In the genomic region with DNA sequence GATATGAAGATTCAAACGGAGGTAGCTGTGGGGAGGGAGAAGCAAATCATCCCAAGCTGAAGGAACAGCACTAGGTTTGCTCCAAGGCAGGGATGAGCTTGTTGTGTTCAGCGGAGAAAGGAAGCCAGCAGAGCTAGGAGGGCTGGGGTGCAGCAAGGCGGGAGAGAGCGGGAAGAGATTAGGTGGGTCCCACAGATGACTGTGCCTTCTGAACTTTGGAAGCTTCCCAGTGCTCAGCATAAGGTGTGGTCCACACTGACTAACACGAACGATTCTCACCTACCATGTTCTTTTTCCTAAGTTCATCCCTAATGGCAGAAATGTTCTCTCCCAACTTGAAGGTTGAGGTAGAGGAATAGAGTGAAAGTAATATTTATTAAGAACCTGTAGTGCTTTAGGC, we compare ENCODE assay signal across 9 cellular contexts. TPM values are rescaled to one million over a fixed set of nuclear protein-coding genes. Genes with fewer than 3 reads are reported as not detected.
DNase-seq lines count a peak whose midpoint lies in the region; ATAC-seq and TF ChIP-seq lines count a peak whose summit lies in the region.
"Had no signal": no experiment of that assay in that cellular context is flagged by ENCODE, and none has a peak within 500 bp of the region (broad histone marks: within the 10 kb centered on the region; RNA-seq: fewer than 3 reads in every experiment).

No MANE protein-coding gene starts in this region.

- WGBS in trophoblast cell (ENCODE audit: extremely low coverage, insufficient coverage, insufficient read length): no CpG with 5 or more reads among the region's 6 CpGs

- H3K27me3 Mint-ChIP-seq in endothelial cell (ENCODE audit: unreplicated experiment): peaks cover 4% of the 10 kb centered on the region

- H3K4me1 ChIP-seq in Panc1 (ENCODE audit: control insufficient read depth, insufficient read depth, low read length) (peaks cover 8% of the 10 kb centered on the region), trophoblast cell (ENCODE audit: control insufficient read depth in 1 of 2, insufficient read depth in 2 of 2, low read length in 2 of 2) (peaks cover 2 to 6% of the 10 kb centered on the region in 2 experiments), uterus (peaks cover 0 to 7% of the 10 kb centered on the region in 2 donors)

- H3K36me3 Mint-ChIP-seq in endothelial cell (ENCODE audit: low read depth, unreplicated experiment): peaks cover 21% of the 10 kb centered on the region

- CTCF ChIA-PET in Panc1 (lab: Charles Lee): no interaction called here

- no peak overlapping the region for H4K91ac ChIP-seq in trophoblast cell (ENCODE audit: low read depth, low read length)

- H3K4me3 Mint-ChIP-seq in endothelial cell (ENCODE audit: unreplicated experiment): peak overlapping the region; percentile 98

- no peak overlapping the region for H2AK5ac ChIP-seq in trophoblast cell (ENCODE audit: low read length)

- no peaks in the 10 kb centered on the region for H3K9me3 Mint-ChIP-seq in endothelial cell (ENCODE audit: unreplicated experiment)

- peak overlapping the region; percentile 33 for H3K4me2 ChIP-seq in trophoblast cell (ENCODE audit: low read length)

- BruUV-seq in Panc1 (replicated peaks; lab: Mats Ljungman, UMichigan): no TSS peak

- H3K4me3 ChIP-seq in GM12864 (ENCODE audit: low read depth, low read length) (peak overlapping the region; percentile 95), Panc1 (ENCODE audit: low read depth in 2 of 2, low read length in 2 of 2) (peak overlapping the region; percentile 94 to 100), trophoblast cell (ENCODE audit: low read depth, low read length) (no peak overlapping the region), uterus (no peak overlapping the region)

- TF ChIP-seq POLR2A in uterus (IDR thresholded peaks at IDR 0.05): no peak

- in situ Hi-C loops in Panc1 (cut with HindIII; ENCODE audit: low pct_unique_long_range_greater_than_20kb, low sequenced_read_pairs): no loop called here

- H4K12ac ChIP-seq in trophoblast cell (ENCODE audit: low read depth, low read length): no peak overlapping the region

- peaks cover 11% of the 10 kb centered on the region for H3K79me2 ChIP-seq in trophoblast cell (ENCODE audit: control insufficient read depth, insufficient read depth, low read length, poor library complexity)

- H3K36me3 ChIP-seq in Panc1 (ENCODE audit: control insufficient read depth, insufficient read depth, low read length) (peaks cover 40% of the 10 kb centered on the region), trophoblast cell (ENCODE audit: control insufficient read depth in 1 of 2, insufficient read depth in 2 of 2, low read length in 2 of 2) (peaks cover 14 to 24% of the 10 kb centered on the region in 2 experiments), uterus (no peaks in the 10 kb centered on the region)

- H3K27ac ChIP-seq in Panc1 (ENCODE audit: low read length) (peak overlapping the region; percentile 91), trophoblast cell (ENCODE audit: low read depth, low read length) (no peak overlapping the region), uterus (no peak overlapping the region)

- H3K79me1 ChIP-seq in trophoblast cell (ENCODE audit: low read length): peaks cover 5% of the 10 kb centered on the region

- no peak overlapping the region for H3K18ac ChIP-seq in trophoblast cell (ENCODE audit: low read length)

- H2AFZ ChIP-seq in trophoblast cell (ENCODE audit: insufficient read depth, low read length, poor library complexity): no peak overlapping the region

- H2BK5ac ChIP-seq in trophoblast cell (ENCODE audit: low read depth, low read length, poor library complexity): no peak overlapping the region

- H3K14ac ChIP-seq in trophoblast cell (ENCODE audit: low read length): no peak overlapping the region

- H3K27ac Mint-ChIP-seq in endothelial cell (ENCODE audit: unreplicated experiment): no peak overlapping the region

- H3K4ac ChIP-seq in trophoblast cell (ENCODE audit: low read depth, low read length): peak overlapping the region; percentile 66

- H4K8ac ChIP-seq in trophoblast cell (ENCODE audit: low read depth, low read length): no peak overlapping the region

- H3K9me3 ChIP-seq in Panc1 (ENCODE audit: control insufficient read depth, insufficient read depth, low read depth, low read length) (no peaks in the 10 kb centered on the region), trophoblast cell (ENCODE audit: insufficient read depth, low read depth, low read length) (no peaks in the 10 kb centered on the region), uterus (no peaks in the 10 kb centered on the region)

- H3K27me3 ChIP-seq in Panc1 (ENCODE audit: control insufficient read depth, insufficient read depth, low read length): no peaks in the 10 kb centered on the region
- no peaks in the 10 kb centered on the region for H3K27me3 ChIP-seq in trophoblast cell (ENCODE audit: insufficient read depth, low read length)
- no peaks in the 10 kb centered on the region for H3K27me3 ChIP-seq in uterus

- intact Hi-C loops in Panc1 (cut with micrococcal nuclease; ENCODE audit: unreplicated experiment) (no loop called here), uterus (cut with DNase I; ENCODE audit: low total_unique reads) (no loop called here)

- TF ChIP-seq CTCF in GM12864 (IDR thresholded peaks at IDR 0.05; ENCODE audit: low read depth, low read length, missing control alignments) (no peak), Panc1 (IDR thresholded peaks at IDR 0.05) (no peak), endothelial cell (IDR thresholded peaks at IDR 0.05; ENCODE audit: unreplicated experiment) (no peak), uterus (IDR thresholded peaks at IDR 0.05) (no peak)

- H3K4me1 Mint-ChIP-seq in endothelial cell (ENCODE audit: unreplicated experiment): peaks cover 11% of the 10 kb centered on the region

- H2BK12ac ChIP-seq in trophoblast cell (ENCODE audit: low read length): no peak overlapping the region

- ATAC-seq in Panc1 (no peak), GM19467 (IDR thresholded peaks at IDR 0.05; ENCODE audit: unreplicated experiment) (no peak), GM18873 (IDR thresholded peaks at IDR 0.05; ENCODE audit: low FRiP score, unreplicated experiment) (no peak)

- DNase-seq in GM12864 (ENCODE audit: low read depth): no peak
- no peak for DNase-seq in Panc1 (ENCODE audit: low read depth, low spot score)
- DNase-seq in endothelial cell (ENCODE audit: low spot score): no peak
- DNase-seq in trophoblast cell: no peak
- DNase-seq in uterus: no peak
- no peak for DNase-seq in NCI-H510A (lab: John Stamatoyannopoulos, UW)

- H3K23ac ChIP-seq in trophoblast cell (ENCODE audit: low read length): no peak overlapping the region

- H3K9ac ChIP-seq in trophoblast cell (ENCODE audit: low read length): no peak overlapping the region

- no peak overlapping the region for H2BK120ac ChIP-seq in trophoblast cell (ENCODE audit: insufficient read depth, low read length, poor library complexity)

- POLR2A ChIA-PET in Panc1 (lab: Charles Lee): interaction anchor here (0.6 kb wide), 1 partner anchor 802 kb away, joined by 3 read pairs; no protein-coding TSS in a partner anchor

RNA-seq across cellular contexts. Expression of a gene that starts 1.2 kb away (rescaled TPM):
- total RNA-seq in Panc1 (2021; ENCODE audit: unreplicated experiment): 34.5 TPM
- 30.3 TPM for polyA plus RNA-seq in Panc1 (2012; ENCODE audit: insufficient read length)
- total RNA-seq in endothelial cell (ENCODE audit: unreplicated experiment): 32.1 TPM
- polyA plus RNA-seq in trophoblast cell (2013): 18.8 and 19.7 TPM in 2 replicates
- 10 to 100 TPM; 23.4 to 72.0 (median 36.0) TPM for total RNA-seq in uterus

RNA-seq across cellular contexts. Expression of a gene that starts 22.7 kb away (rescaled TPM):
- total RNA-seq in Panc1 (2021; ENCODE audit: unreplicated experiment) (not detected), endothelial cell (ENCODE audit: unreplicated experiment) (not detected), uterus (not detected)
- not detected for polyA plus RNA-seq in Panc1 (2012; ENCODE audit: insufficient read length)
- not detected in 2 replicates for polyA plus RNA-seq in trophoblast cell (2013)
- total RNA-seq: NCI-H460 had no signal

RNA-seq across cellular contexts. Expression of a gene that starts 38.9 kb away (rescaled TPM):
- total RNA-seq in Panc1 (2021; ENCODE audit: unreplicated experiment) (39.9 TPM), endothelial cell (ENCODE audit: unreplicated experiment) (23.6 TPM), uterus (10 to 100 TPM in 2 of 4 donors, 1 to 10 TPM in 2; 1.2 to 48.6 (median 8.8) TPM)
- polyA plus RNA-seq in Panc1 (2012; ENCODE audit: insufficient read length): 61.1 TPM
- polyA plus RNA-seq in trophoblast cell (2013): 161 TPM in 2 replicates

Comparison
In these comparisons a context has a peak if more than half of its experiments do, and no peak if none do; other contexts are left out.
1. H3K4me3 ChIP-seq: peak in GM12864 (single experiment) and Panc1 (2 of 2); none in trophoblast cell (single experiment) and uterus (0 of 2).